10 cellular contexts compared by ENCODE assay signal in genomic region chr11:75330279-75330678, GRCh38. TPM values are rescaled to one million over a fixed set of nuclear protein-coding genes. Genes with fewer than 3 reads are reported as not detected.
DNase-seq lines count a peak whose midpoint lies in the region; TF ChIP-seq lines count a peak whose summit lies in the region.
"Had no signal": no experiment of that assay in that cellular context is flagged by ENCODE, and none has a peak within 500 bp of the region (broad histone marks: within the 10 kb centered on the region; RNA-seq: fewer than 3 reads in every experiment).

No MANE protein-coding gene starts in this region.

- peak overlapping the region; percentile 53 for H2BK5ac ChIP-seq in trophoblast cell (ENCODE audit: low read depth, low read length, poor library complexity)

- no peak overlapping the region for H3K14ac ChIP-seq in trophoblast cell (ENCODE audit: low read length)

- no peaks in the 10 kb centered on the region for H3K9me3 ChIP-seq in trophoblast cell (ENCODE audit: insufficient read depth, low read depth, low read length)

- peak overlapping the region; percentile 15 for H3K4me3 Mint-ChIP-seq in T-helper 1 cell treated with Interleukin-12 subunit alpha and Interleukin-12 subunit beta and Interleukin-4 antibody, amounts not matched to agents 30 μg/mL and 1 μg/mL, for 36 hours

- no peak overlapping the region for H2AK5ac ChIP-seq in trophoblast cell (ENCODE audit: low read length)

- H3K4ac ChIP-seq in trophoblast cell (ENCODE audit: low read depth, low read length) = no peak overlapping the region

- H3K27me3 ChIP-seq in trophoblast cell (ENCODE audit: insufficient read depth, low read length) = no peaks in the 10 kb centered on the region

- H3K4me3 ChIP-seq in trophoblast cell (ENCODE audit: low read depth, low read length) = no peak overlapping the region

- WGBS in trophoblast cell (ENCODE audit: extremely low coverage, insufficient coverage, insufficient read length) = no CpG with 5 or more reads among the region's 1 CpG

- H3K27me3 Mint-ChIP-seq in T-helper 1 cell treated with Interleukin-12 subunit alpha and Interleukin-12 subunit beta and Interleukin-4 antibody, amounts not matched to agents 30 μg/mL and 1 μg/mL, for 36 hours (ENCODE audit: low read depth) = no peaks in the 10 kb centered on the region

- H3K36me3 Mint-ChIP-seq in T-helper 1 cell treated with Interleukin-12 subunit alpha and Interleukin-12 subunit beta and Interleukin-4 antibody, amounts not matched to agents 30 μg/mL and 1 μg/mL, for 36 hours (ENCODE audit: low read depth) = peaks cover 14% of the 10 kb centered on the region

- H3K79me2 ChIP-seq in trophoblast cell (ENCODE audit: control insufficient read depth, insufficient read depth, low read length, poor library complexity) = peaks cover 2% of the 10 kb centered on the region

- peak overlapping the region; percentile 64 for H3K27ac ChIP-seq in trophoblast cell (ENCODE audit: low read depth, low read length)

- peak overlapping the region; percentile 16 for H2BK12ac ChIP-seq in trophoblast cell (ENCODE audit: low read length)

- peaks cover 4% of the 10 kb centered on the region for H3K9me3 Mint-ChIP-seq in T-helper 1 cell treated with Interleukin-12 subunit alpha and Interleukin-12 subunit beta and Interleukin-4 antibody, amounts not matched to agents 30 μg/mL and 1 μg/mL, for 36 hours

- TF ChIP-seq POLR2A in erythroblast (IDR thresholded peaks at IDR 0.05; ENCODE audit: low read length) = no peak

- H3K9ac ChIP-seq in trophoblast cell (ENCODE audit: low read length) = no peak overlapping the region

- H2BK120ac ChIP-seq in trophoblast cell (ENCODE audit: insufficient read depth, low read length, poor library complexity) = peak overlapping the region; percentile 3

- DNase-seq in T-helper 1 cell (no peak), NCI-H748 (lab: John Stamatoyannopoulos, UW; ENCODE audit: unreplicated experiment) (peak; percentile 48), erythroblast (lab: John Stamatoyannopoulos, UW) (peak; percentile 75 to 84), trophoblast cell (no peak), amniotic stem cell (lab: John Stamatoyannopoulos, UW) (no peak), DMS53 (lab: John Stamatoyannopoulos, UW) (no peak), NCI-H187 (lab: John Stamatoyannopoulos, UW) (no peak)
- DNase-seq: activated gamma-delta T cell treated with Interleukin-2 at 50 U/mL for 16 hours, left ventricle myocardium superior had no signal

- H3K36me3 ChIP-seq in trophoblast cell (ENCODE audit: control insufficient read depth in 1 of 2, insufficient read depth in 2 of 2, low read length in 2 of 2) = no peaks in the 10 kb centered on the region

- no peak overlapping the region for H3K4me2 ChIP-seq in trophoblast cell (ENCODE audit: low read length)

- H4K91ac ChIP-seq in trophoblast cell (ENCODE audit: low read depth, low read length) = peak overlapping the region; percentile 29

- peaks cover 25 to 37% of the 10 kb centered on the region in 2 experiments for H3K4me1 ChIP-seq in trophoblast cell (ENCODE audit: control insufficient read depth in 1 of 2, insufficient read depth in 2 of 2, low read length in 2 of 2)

- H4K8ac ChIP-seq in trophoblast cell (ENCODE audit: low read depth, low read length) = no peak overlapping the region

- no peak overlapping the region for H4K12ac ChIP-seq in trophoblast cell (ENCODE audit: low read depth, low read length)

- H3K4me1 Mint-ChIP-seq in T-helper 1 cell treated with Interleukin-12 subunit alpha and Interleukin-12 subunit beta and Interleukin-4 antibody, amounts not matched to agents 30 μg/mL and 1 μg/mL, for 36 hours (ENCODE audit: low read depth) = peaks cover 50% of the 10 kb centered on the region

- H3K27ac Mint-ChIP-seq in T-helper 1 cell treated with Interleukin-12 subunit alpha and Interleukin-12 subunit beta and Interleukin-4 antibody, amounts not matched to agents 30 μg/mL and 1 μg/mL, for 36 hours = peak overlapping the region; percentile 87

- no peak overlapping the region for H2AFZ ChIP-seq in trophoblast cell (ENCODE audit: insufficient read depth, low read length, poor library complexity)

- peaks cover 15% of the 10 kb centered on the region for H3K79me1 ChIP-seq in trophoblast cell (ENCODE audit: low read length)

- no peak overlapping the region for H3K23ac ChIP-seq in trophoblast cell (ENCODE audit: low read length)

- H3K18ac ChIP-seq in trophoblast cell (ENCODE audit: low read length) = no peak overlapping the region

RNA-seq across cellular contexts. Expression of gene ARRB1, which starts 21.2 kb away (rescaled TPM):
- 34.1 and 34.7 TPM in 2 replicates for polyA plus RNA-seq in trophoblast cell (2013)

Comparison
In these comparisons a context has a peak if more than half of its experiments do, and no peak if none do; other contexts are left out.
1. DNase-seq: peak in NCI-H748 (single experiment) and erythroblast (2 of 2); none in T-helper 1 cell (0 of 5), trophoblast cell (0 of 2), amniotic stem cell (single experiment), DMS53 (single experiment) and NCI-H187 (0 of 2).